Comparison of ENCODE assay signal across 1 cellular context in genomic region chr4:76666940-76667532, GRCh38.
TF ChIP-seq lines count a peak whose summit lies in the region.

No MANE protein-coding gene starts in this region.

TF ChIP-seq in GM23338, 12 proteins besides CTCF, POLR2A, EP300 and RAD21 (continued from another document):
- no peak for TF ChIP-seq ZNF462 (CRISPR knock-in tag; IDR thresholded peaks at IDR 0.05)
- TF ChIP-seq JUNB (IDR thresholded peaks at IDR 0.05; ENCODE audit: unreplicated experiment), result no peak
- no peak for TF ChIP-seq NANOG (IDR thresholded peaks at IDR 0.05; ENCODE audit: borderline replicate concordance)
- no peak for TF ChIP-seq EZH2phosphoT487 (IDR thresholded peaks at IDR 0.05; ENCODE audit: unreplicated experiment)
- TF ChIP-seq CREB1 (CRISPR knock-in tag; IDR thresholded peaks at IDR 0.05; ENCODE audit: low read depth), result no peak
- no peak for TF ChIP-seq STAT1 (IDR thresholded peaks at IDR 0.05; ENCODE audit: unreplicated experiment)
